ENCODE assay signal across 14 cellular contexts in genomic region chr7:45082031-45082830, GRCh38. TPM values are rescaled to one million over a fixed set of nuclear protein-coding genes. Genes with fewer than 3 reads are reported as not detected.
DNase-seq lines count a peak whose midpoint lies in the region; ATAC-seq, FAIRE-seq and TF ChIP-seq lines count a peak whose summit lies in the region.
"Had no signal": no experiment of that assay in that cellular context is flagged by ENCODE, and none has a peak within 500 bp of the region (broad histone marks: within the 10 kb centered on the region; RNA-seq: fewer than 3 reads in every experiment).

No MANE protein-coding gene starts in this region.

- H3K4me1 ChIP-seq in testis: peaks cover 20% of the 10 kb centered on the region
- peaks cover 0 to 18% (median 5%) of the 10 kb centered on the region in 6 donors for H3K4me1 ChIP-seq in spleen

- WGBS in testis, 2 donors: 47 to 57% methylated on average over 6 to 16 of the region's 18 CpGs
- WGBS in spleen, 5 donors: 65 to 76% (median 73%) methylated on average over 5 to 18 of the region's 18 CpGs

- intact Hi-C loops in testis (cut with DNase I; ENCODE audit: low total_unique reads) (no loop called here), spleen (cut with DNase I; ENCODE audit: low total_unique reads) (no loop called here)

- DNase-seq in activated effector memory CD4-positive, alpha-beta T cell treated with anti-CD3 and anti-CD28 coated beads, Interleukin-2, amount 50 U/mL, for 16 hours: peak; percentile 49
- DNase-seq in activated effector memory CD4-positive, alpha-beta T cell treated with Interleukin-2 at 50 U/mL for 16 hours: no peak
- DNase-seq in left lobe of liver (ENCODE audit: low spot score) (no peak), testis (peak; percentile 88), GM12891 (ENCODE audit: insufficient read length, low spot score) (no peak), spleen (no peak)
- DNase-seq: effector memory CD4-positive, alpha-beta T cell; KG1; NCI-H1694; NCI-H69; occipital lobe; SHP77 treated with DMSO at 0.1 percent for 48 hours had no signal

- no peak overlapping the region for H3K4me3 ChIP-seq in testis
- no peak overlapping the region for H3K4me3 ChIP-seq in spleen

- FAIRE-seq in GM12891 (lab: Jason Lieb, UNC): no peak

- ATAC-seq in left lobe of liver (peak; percentile 6), GM18520 (IDR thresholded peaks at IDR 0.05; ENCODE audit: unreplicated experiment) (no peak)

- no peaks in the 10 kb centered on the region for H3K9me3 ChIP-seq in testis
- no peaks in the 10 kb centered on the region for H3K9me3 ChIP-seq in spleen

- H3K36me3 ChIP-seq in testis (ENCODE audit: low read depth, missing control alignments) (no peaks in the 10 kb centered on the region), spleen (peaks cover 0 to 8% (median 7%) of the 10 kb centered on the region in 6 donors)

- no peak for TF ChIP-seq POLR2A in testis (IDR thresholded peaks at IDR 0.05)
- no peak for TF ChIP-seq POLR2A in GM12891 (IDR thresholded peaks at IDR 0.05; ENCODE audit: low read depth, low read length)
- no peak for TF ChIP-seq POLR2A in spleen (IDR thresholded peaks at IDR 0.05)

- H3K27me3 ChIP-seq in testis (no peaks in the 10 kb centered on the region), spleen (replicated peaks in 1 of 7) (no peaks in the 10 kb centered on the region)

- peak overlapping the region; percentile 72 for H3K27ac ChIP-seq in cingulate gyrus (ENCODE audit: low read depth, low read length)
- peak overlapping the region in 1 of 2 donors; percentile 18 for H3K27ac ChIP-seq in testis
- peak overlapping the region in 2 of 8 donors; percentile 22 to 33 for H3K27ac ChIP-seq in spleen

- no peak for TF ChIP-seq CTCF in testis (IDR thresholded peaks at IDR 0.05)
- TF ChIP-seq CTCF in spleen (IDR thresholded peaks at IDR 0.05 in 8 of 11, conservative IDR thresholded peaks at IDR 0.05 in 3 of 11): no peak

TF ChIP-seq in GM12891, 5 proteins besides CTCF, POLR2A, EP300 and RAD21:
- TF ChIP-seq POLR2AphosphoS5 (IDR thresholded peaks at IDR 0.05; ENCODE audit: low read depth, low read length) (no peak), PAX5 (IDR thresholded peaks at IDR 0.05; ENCODE audit: insufficient read depth, low read length, severe bottlenecking) (no peak), TAF1 (IDR thresholded peaks at IDR 0.05; ENCODE audit: low read depth, low read length) (no peak), POU2F2 (IDR thresholded peaks at IDR 0.05; ENCODE audit: low read depth, low read length) (no peak)

RNA-seq across cellular contexts. Expression of gene NACAD, which starts 6.5 kb away (rescaled TPM):
- 0.05 TPM for total RNA-seq in left lobe of liver
- total RNA-seq in testis: 10 to 100 TPM in 1 of 2 donors, 1 to 10 TPM in 1; 6.9 to 12.0 TPM
- 8.7 TPM for polyA plus RNA-seq in testis (ENCODE audit: insufficient read depth, low read depth, low replicate concordance)
- polyA plus RNA-seq in GM12891 (2012; ENCODE audit: low read depth, missing spikeins): 0.03 TPM
- 1 to 10 TPM; 1.2 to 6.2 (median 3.4) TPM for total RNA-seq in spleen
- polyA plus RNA-seq in spleen: 1 to 10 TPM in 1 of 3 donors, under 1 TPM in 2; 0.30 to 1.0 (median 0.30) TPM

RNA-seq across cellular contexts. Expression of gene TBRG4, which starts 29.3 kb away (rescaled TPM):
- total RNA-seq in left lobe of liver (40.2 TPM), testis (10 to 100 TPM; 75.7 to 82.8 TPM), spleen (10 to 100 TPM; 37.9 to 77.1 (median 67.4) TPM)
- polyA plus RNA-seq in testis (ENCODE audit: insufficient read depth, low read depth, low replicate concordance) (82.7 TPM), spleen (10 to 100 TPM; 42.9 to 59.9 (median 46.2) TPM)
- 58.5 TPM for polyA plus RNA-seq in GM12891 (2012; ENCODE audit: low read depth, missing spikeins)

Comparison
In these comparisons a context has a peak if more than half of its experiments do, and no peak if none do; other contexts are left out.
1. DNase-seq: peak in activated effector memory CD4-positive, alpha-beta T cell treated with anti-CD3 and anti-CD28 coated beads, Interleukin-2, amount 50 U/mL, for 16 hours (single experiment) and testis (single experiment); none in activated effector memory CD4-positive, alpha-beta T cell treated with Interleukin-2 at 50 U/mL for 16 hours (single experiment), left lobe of liver (single experiment), GM12891 (single experiment) and spleen (single experiment).